10 cellular contexts compared by ENCODE assay signal in genomic region chr10:6578221-6579192, GRCh38. TPM values are rescaled to one million over a fixed set of nuclear protein-coding genes. Genes with fewer than 3 reads are reported as not detected.
DNase-seq lines count a peak whose midpoint lies in the region; ATAC-seq and TF ChIP-seq lines count a peak whose summit lies in the region.
"Had no signal": no experiment of that assay in that cellular context is flagged by ENCODE, and none has a peak within 500 bp of the region (broad histone marks: within the 10 kb centered on the region; RNA-seq: fewer than 3 reads in every experiment).

No MANE protein-coding gene starts in this region.

- H3K36me3 Mint-ChIP-seq in T-helper 17 cell (ENCODE audit: low read depth): peaks cover 6% of the 10 kb centered on the region

- H3K23ac ChIP-seq in neuronal stem cell (ENCODE audit: low read depth, low read length, poor library complexity): no peak overlapping the region

- WGBS in neuronal stem cell (ENCODE audit: extremely low coverage in 2 of 2, insufficient read length in 2 of 2, insufficient replicate concordance in 1 of 2), 2 donors: no CpG with 5 or more reads among the region's 21 CpGs

- no peak overlapping the region for H4K91ac ChIP-seq in neuronal stem cell (ENCODE audit: low read depth, low read length, poor library complexity)

- H3K36me3 ChIP-seq in ES-I3 (ENCODE audit: insufficient read depth, low read length) (no peaks in the 10 kb centered on the region; the same call in 1 of the 2 replicates), colonic mucosa (no peaks in the 10 kb centered on the region), neuronal stem cell (replicated peaks in 1 of 2; ENCODE audit: control insufficient read depth in 2 of 2, insufficient read depth in 2 of 2, low read length in 2 of 2) (no peaks in the 10 kb centered on the region)

- H3K4ac ChIP-seq in neuronal stem cell (ENCODE audit: low read length): no peak overlapping the region

- peak overlapping the region; percentile 98 for H3K27ac Mint-ChIP-seq in T-helper 17 cell
- H3K27ac Mint-ChIP-seq: HFFc6 had no signal

- peaks cover 61% of the 10 kb centered on the region for H3K4me1 Mint-ChIP-seq in T-helper 17 cell

- H3K4me3 ChIP-seq in colonic mucosa: peak overlapping the region; percentile 55
- no peak overlapping the region for H3K4me3 ChIP-seq in neuronal stem cell (ENCODE audit: low read length in 2 of 2)

- no peak overlapping the region for H2BK12ac ChIP-seq in neuronal stem cell (ENCODE audit: low read length)

- no peak overlapping the region for H2BK120ac ChIP-seq in neuronal stem cell (ENCODE audit: low read depth, low read length)

- H2AFZ ChIP-seq in neuronal stem cell (ENCODE audit: low read length): no peak overlapping the region

- H3K79me1 ChIP-seq in neuronal stem cell (ENCODE audit: low read depth, low read length): no peaks in the 10 kb centered on the region

- no peak for TF ChIP-seq CTCF in colonic mucosa (IDR thresholded peaks at IDR 0.05)
- no peak for TF ChIP-seq CTCF in omental fat pad (IDR thresholded peaks at IDR 0.05)

- H3K9ac ChIP-seq in ES-I3 (ENCODE audit: low read depth, low read length) (peak overlapping the region; percentile 99; the same call in 1 of the 2 replicates), colonic mucosa (ENCODE audit: low read depth in 2 of 2, low read length in 2 of 2) (no peak overlapping the region), neuronal stem cell (ENCODE audit: low read depth, low read length, poor library complexity) (no peak overlapping the region)

- H3K27ac ChIP-seq in colonic mucosa (peak overlapping the region; percentile 28), neuronal stem cell (replicated peaks; ENCODE audit: low read length) (no peak overlapping the region)

- no peaks in the 10 kb centered on the region for H3K27me3 Mint-ChIP-seq in T-helper 17 cell

- H3K27me3 ChIP-seq in colonic mucosa: no peaks in the 10 kb centered on the region
- peaks cover 0 to 45% (median 12%) of the 10 kb centered on the region in 3 experiments for H3K27me3 ChIP-seq in neuronal stem cell (ENCODE audit: control insufficient read depth in 3 of 3, insufficient read depth in 3 of 3, low read depth in 1 of 3, low read length in 3 of 3)

- no peak overlapping the region for H2AK5ac ChIP-seq in neuronal stem cell (ENCODE audit: low read depth, low read length)

- peak overlapping the region; percentile 97 for H3K4me3 Mint-ChIP-seq in T-helper 17 cell

- peak overlapping the region; percentile 87 for H3K4me2 ChIP-seq in neuronal stem cell (ENCODE audit: insufficient read depth, low read length, poor library complexity, severe bottlenecking)

- H2BK5ac ChIP-seq in neuronal stem cell (ENCODE audit: low read length): no peak overlapping the region

- H2BK15ac ChIP-seq in neuronal stem cell (ENCODE audit: low read length): no peak overlapping the region

- no peak overlapping the region for H4K8ac ChIP-seq in neuronal stem cell (ENCODE audit: low read depth, low read length)

- H3K4me1 ChIP-seq in ES-I3 (ENCODE audit: insufficient read depth, low read length) (no peaks in the 10 kb centered on the region; the same call in 1 of the 2 replicates), colonic mucosa (no peaks in the 10 kb centered on the region), neuronal stem cell (ENCODE audit: control insufficient read depth in 2 of 2, insufficient read depth in 1 of 2, low read depth in 1 of 2, low read length in 2 of 2) (peaks cover 2 to 8% of the 10 kb centered on the region in 2 donors)

- peak overlapping the region; percentile 24 for H3K18ac ChIP-seq in neuronal stem cell (ENCODE audit: low read length)

- H3K9me3 ChIP-seq in ES-I3 (ENCODE audit: control insufficient read depth, insufficient read depth, low read length): no peaks in the 10 kb centered on the region; the same call in 1 of the 2 replicates
- H3K9me3 ChIP-seq in T-helper 17 cell (ENCODE audit: control insufficient read depth, low read length, poor library complexity, severe bottlenecking): no peaks in the 10 kb centered on the region
- no peaks in the 10 kb centered on the region for H3K9me3 ChIP-seq in colonic mucosa
- no peaks in the 10 kb centered on the region for H3K9me3 ChIP-seq in neuronal stem cell (replicated peaks in 1 of 2; ENCODE audit: control insufficient read depth in 2 of 2, insufficient read depth in 1 of 2, low read depth in 1 of 2, low read length in 2 of 2)

- intact Hi-C loops in colonic mucosa (cut with DNase I): no loop called here

- DNase-seq in T-helper 17 cell (no peak), colonic mucosa (no peak), neuronal stem cell (ENCODE audit: low spot score) (no peak), iPS-NIHi11 (ENCODE audit: low spot score) (no peak), omental fat pad (ENCODE audit: low spot score) (no peak)
- DNase-seq: HFFc6, NCI-H2227 treated with DMSO at 0.1 percent for 48 hours had no signal

- ATAC-seq in T-helper 17 cell (peak; percentile 32), GM19463 (IDR thresholded peaks at IDR 0.05; ENCODE audit: unreplicated experiment) (no peak), GM21786 (IDR thresholded peaks at IDR 0.05; ENCODE audit: unreplicated experiment) (no peak), omental fat pad (ENCODE audit: low FRiP score) (no peak)

- no peak overlapping the region for H3K14ac ChIP-seq in neuronal stem cell (ENCODE audit: low read length)

RNA-seq across cellular contexts. Expression of gene PRKCQ, which starts 1.6 kb away (rescaled TPM):
- total RNA-seq in T-helper 17 cell: 10 to 100 TPM; 66.3 to 70.0 TPM
- total RNA-seq in colonic mucosa: under 1 TPM; 0.93 to 0.94 TPM
- polyA plus RNA-seq in neuronal stem cell (2013, experiment 1 of 2): 1.7 TPM
- polyA plus RNA-seq in neuronal stem cell (2013, experiment 2 of 2): 1.8 TPM
- total RNA-seq in omental fat pad: 1 to 10 TPM in 1 of 4 donors, under 1 TPM in 3; 0.56 to 1.9 (median 0.86) TPM
- total RNA-seq: HFFc6 had no signal

Comparison
In these comparisons a context has a peak if more than half of its experiments do, and no peak if none do; other contexts are left out.
1. RNA of gene PRKCQ, which starts 1.6 kb away (total RNA-seq): 66.3 to 70.0 TPM in T-helper 17 cell; 0.56 to 1.9 TPM in omental fat pad and 0.93 to 0.94 TPM in colonic mucosa; every median in the first group is over 10 times any median in the second.